In the genomic region with DNA sequence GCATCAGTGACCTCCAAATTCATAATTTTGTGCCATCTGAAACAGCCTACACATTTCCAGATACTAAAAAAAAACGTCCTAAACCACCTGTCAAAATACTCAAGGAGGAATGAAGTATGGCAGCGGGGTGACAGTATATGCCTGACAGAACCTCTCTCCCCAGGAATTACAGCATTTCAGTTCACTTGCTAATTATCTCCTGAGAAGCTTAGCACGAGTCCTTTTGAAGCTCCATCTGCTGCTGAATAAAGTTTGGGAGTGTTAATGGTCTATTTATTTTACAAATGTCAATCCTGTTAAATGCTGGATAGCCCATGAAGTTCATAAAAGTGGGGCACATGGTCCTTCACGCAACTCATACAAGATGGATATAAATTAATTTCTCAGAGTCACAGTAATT, we compare ENCODE assay signal across 1 cellular context.
TF ChIP-seq lines count a peak whose summit lies in the region.

No MANE protein-coding gene starts in this region.

TF ChIP-seq in H1, 55 proteins besides CTCF, POLR2A, EP300 and RAD21 (continued from another document):
- TF ChIP-seq CHD7 (IDR thresholded peaks at IDR 0.05; ENCODE audit: insufficient replicate concordance, low read length): peak; percentile 94
- TF ChIP-seq KDM5A (IDR thresholded peaks at IDR 0.05; ENCODE audit: low read length): no peak
- TF ChIP-seq, protein P1, sequence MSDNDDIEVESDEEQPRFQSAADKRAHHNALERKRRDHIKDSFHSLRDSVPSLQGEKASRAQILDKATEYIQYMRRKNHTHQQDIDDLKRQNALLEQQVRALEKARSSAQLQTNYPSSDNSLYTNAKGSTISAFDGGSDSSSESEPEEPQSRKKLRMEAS (IDR thresholded peaks at IDR 0.05): peak; percentile 39; the same call in 1 of the 2 replicates
TF ChIP-seq in H1: peak in this region for 9.
